ENCODE assay signal across 11 cellular contexts in genomic region chr3:29649815-29650547, GRCh38.
DNase-seq lines count a peak whose midpoint lies in the region; ATAC-seq and TF ChIP-seq lines count a peak whose summit lies in the region.
"Had no signal": no experiment of that assay in that cellular context is flagged by ENCODE, and none has a peak within 500 bp of the region (broad histone marks: within the 10 kb centered on the region; RNA-seq: fewer than 3 reads in every experiment).

No MANE protein-coding gene starts in this region.

- no peak overlapping the region for H3K9ac ChIP-seq in colonic mucosa (ENCODE audit: low read depth in 2 of 2, low read length in 2 of 2)

- H3K4me3 ChIP-seq in colonic mucosa: no peak overlapping the region
- H3K4me3 ChIP-seq: cardiac muscle cell, HAP-1 had no signal

- H3K4me1 ChIP-seq in colonic mucosa: no peaks in the 10 kb centered on the region

- no peak overlapping the region for H3K27ac ChIP-seq in colonic mucosa
- H3K27ac ChIP-seq: cardiac muscle cell had no signal

- TF ChIP-seq CTCF in GM10266 (IDR thresholded peaks at IDR 0.05; ENCODE audit: control insufficient read depth, insufficient read depth, low read depth, missing control alignments) (no peak), colonic mucosa (IDR thresholded peaks at IDR 0.05) (no peak)

- ATAC-seq in GM19351 (IDR thresholded peaks at IDR 0.05; ENCODE audit: unreplicated experiment) (peak; percentile 94), HG03097 (IDR thresholded peaks at IDR 0.05; ENCODE audit: low FRiP score, unreplicated experiment) (peak; percentile 79), GM19324 (IDR thresholded peaks at IDR 0.05; ENCODE audit: low FRiP score, unreplicated experiment) (no peak)
- ATAC-seq: T-cell had no signal

- peak; percentile 34 for DNase-seq in SW480 (ENCODE audit: low spot score)
- DNase-seq in putamen (ENCODE audit: low spot score): peak; percentile 14
- no peak for DNase-seq in GM10266 (ENCODE audit: extremely low spot score)
- no peak for DNase-seq in activated naive CD4-positive, alpha-beta T cell treated with Interleukin-2 at 50 U/mL for 16 hours
- no peak for DNase-seq in colonic mucosa

- intact Hi-C loops in colonic mucosa (cut with DNase I): no loop called here

- no peaks in the 10 kb centered on the region for H3K27me3 ChIP-seq in colonic mucosa
- H3K27me3 ChIP-seq: cardiac muscle cell had no signal

- no peaks in the 10 kb centered on the region for H3K9me3 ChIP-seq in colonic mucosa
- H3K9me3 ChIP-seq: HAP-1 had no signal

- no peaks in the 10 kb centered on the region for H3K36me3 ChIP-seq in colonic mucosa
- H3K36me3 ChIP-seq: cardiac muscle cell, HAP-1 had no signal

Comparison
In these comparisons a context has a peak if more than half of its experiments do, and no peak if none do; other contexts are left out.
1. DNase-seq: peak in SW480 (single experiment) and putamen (single experiment); none in GM10266 (single experiment), activated naive CD4-positive, alpha-beta T cell treated with Interleukin-2 at 50 U/mL for 16 hours (single experiment) and colonic mucosa (single experiment).